ENCODE assay signal across 17 cellular contexts in genomic region chr10:93110472-93111146, GRCh38. TPM values are rescaled to one million over a fixed set of nuclear protein-coding genes. Genes with fewer than 3 reads are reported as not detected.
A peak's percentile ranks its signal among the peaks of the same experiment; 100 is the strongest.
DNase-seq lines count a peak whose midpoint lies in the region; ATAC-seq, FAIRE-seq and TF ChIP-seq lines count a peak whose summit lies in the region.
"Had no signal": no experiment of that assay in that cellular context is flagged by ENCODE, and none has a peak within 500 bp of the region (broad histone marks: within the 10 kb centered on the region; RNA-seq: fewer than 3 reads in every experiment).

No MANE protein-coding gene starts in this region.

- TF ChIP-seq POLR2A in H1 (IDR thresholded peaks at IDR 0.05; ENCODE audit: control extremely low read depth in 1 of 2, low read depth in 2 of 2, low read length in 2 of 2), result no peak
- no peak for TF ChIP-seq POLR2A in sigmoid colon (IDR thresholded peaks at IDR 0.05)

- H3K23ac ChIP-seq in H1 (ENCODE audit: insufficient read length), result no peak overlapping the region

- no peak overlapping the region for H2BK12ac ChIP-seq in H1 (ENCODE audit: low read depth, low read length)

- H3K79me1 ChIP-seq in H1 (ENCODE audit: low read depth, low read length), result no peaks in the 10 kb centered on the region

- H4K5ac ChIP-seq in H1 (ENCODE audit: insufficient read length, low read depth, low read length), result no peak overlapping the region

- H3K18ac ChIP-seq in H1 (ENCODE audit: extremely low read depth, low read length), result no peak overlapping the region

- H4K20me1 ChIP-seq in H1 (replicated peaks in 1 of 2; ENCODE audit: control insufficient read depth in 1 of 2, insufficient read depth in 2 of 2, low read length in 2 of 2), result no peaks in the 10 kb centered on the region

- H3K56ac ChIP-seq in H1 (replicated peaks; ENCODE audit: insufficient read length, low read depth, low read length), result no peak overlapping the region

- no peaks in the 10 kb centered on the region for H3K79me2 ChIP-seq in H1 (ENCODE audit: control insufficient read depth in 1 of 2, insufficient read depth in 2 of 2, low read length in 2 of 2)

- H3K36me3 ChIP-seq in H1 (ENCODE audit: control insufficient read depth in 2 of 4, insufficient read depth in 4 of 4, low read length in 3 of 4) (no peaks in the 10 kb centered on the region), sigmoid colon (no peaks in the 10 kb centered on the region)
- H3K36me3 ChIP-seq: breast epithelium had no signal

- H2BK15ac ChIP-seq in H1 (ENCODE audit: low read length), result no peak overlapping the region

- CTCF ChIA-PET in H1 (lab: Charles Lee; ENCODE audit: partially characterized antibody), result interaction anchor here (0.5 to 1.7 kb wide), 5 partner anchors 15 to 246 kb away, joined by 3 to 5 read pairs (median 4); no protein-coding TSS in a partner anchor

- ATAC-seq in GM18909 (IDR thresholded peaks at IDR 0.05; ENCODE audit: poor library complexity, unreplicated experiment) (peak; percentile 73), GM21576 (IDR thresholded peaks at IDR 0.05; ENCODE audit: unreplicated experiment) (peak; percentile 72), HG03064 (IDR thresholded peaks at IDR 0.05; ENCODE audit: low read depth, unreplicated experiment) (peak; percentile 59)
- ATAC-seq: activated CD8-positive, alpha-beta memory T cell treated with anti-CD3 and anti-CD28 coated beads, Interleukin-2, amount 10 ng/mL, durations not matched to agents 7 days and 5 days had no signal

- POLR2A ChIA-PET in H1 (lab: Charles Lee; ENCODE audit: partially characterized antibody), result interaction anchor here (1.2 to 1.4 kb wide), 2 partner anchors 8 to 162 kb away, joined by 3 read pairs; no protein-coding TSS in a partner anchor

- H3K4me1 ChIP-seq in H1 (replicated peaks in 1 of 4; ENCODE audit: control insufficient read depth in 3 of 4, insufficient read depth in 4 of 4, low read length in 3 of 4) (no peaks in the 10 kb centered on the region; a peak in 1 of 7 replicates), sigmoid colon (no peaks in the 10 kb centered on the region)
- H3K4me1 ChIP-seq: breast epithelium had no signal

- H3K9ac ChIP-seq in H1 (replicated peaks in 1 of 4; ENCODE audit: extremely low read depth in 1 of 4, low read depth in 3 of 4, low read length in 3 of 4), result no peak overlapping the region

- H3K4me3 ChIP-seq in H1 (ENCODE audit: extremely low read depth in 1 of 4, insufficient read depth in 2 of 4, low read depth in 3 of 4, low read length in 4 of 4) (no peak overlapping the region), sigmoid colon (no peak overlapping the region)
- H3K4me3 ChIP-seq: breast epithelium had no signal

- no peak overlapping the region for H3K4me2 ChIP-seq in H1 (ENCODE audit: insufficient read depth in 1 of 2, low read depth in 2 of 2, low read length in 2 of 2)

- H4K91ac ChIP-seq in H1 (replicated peaks; ENCODE audit: insufficient read length, low read length), result no peak overlapping the region

- TF ChIP-seq CTCF in H1 (IDR thresholded peaks at IDR 0.05; ENCODE audit: control extremely low read depth in 1 of 3, insufficient read depth in 1 of 3, low read depth in 1 of 3, low read length in 3 of 3) (no peak), GM13977 (IDR thresholded peaks at IDR 0.05; ENCODE audit: extremely low read depth, insufficient read depth, missing control alignments) (no peak), sigmoid colon (IDR thresholded peaks at IDR 0.05) (no peak)

- H3K4ac ChIP-seq in H1 (replicated peaks; ENCODE audit: insufficient read length, low read depth, low read length), result no peak overlapping the region

- H3K27me3 ChIP-seq in H1 (replicated peaks in 1 of 4; ENCODE audit: control insufficient read depth in 3 of 4, extremely low read depth in 1 of 4, insufficient read depth in 3 of 4, low read length in 3 of 4) (peaks cover 0 to 2% (median 0%) of the 10 kb centered on the region in 4 experiments; a peak in 2 of 7 replicates), sigmoid colon (no peaks in the 10 kb centered on the region)
- H3K27me3 ChIP-seq: breast epithelium had no signal

- WGBS in H1 (ENCODE audit: extremely low coverage in 1 of 2, insufficient coverage in 1 of 2, insufficient read length in 1 of 2, insufficient replicate concordance in 2 of 2, low coverage in 1 of 2, low lambda C conversion rate in 2 of 2, missing lambda C conversion rate in 1 of 2), 2 experiments, result 88% methylated on average over 3 of the region's 3 CpGs; no CpG with 5 or more reads in 1 of the 2 experiments
- 70 to 90% methylated on average over 3 of the region's 3 CpGs for whole genome bisulfite sequencing in sigmoid colon, 2 donors

- no peaks in the 10 kb centered on the region for H3K23me2 ChIP-seq in H1 (ENCODE audit: low read depth, low read length)

- H4K8ac ChIP-seq in H1 (ENCODE audit: extremely low read depth, insufficient read depth, low read length), result no peak overlapping the region

- no peak overlapping the region for H2BK120ac ChIP-seq in H1 (replicated peaks; ENCODE audit: low read depth, low read length)

- DNase-seq in H1 (ENCODE audit: low read depth in 1 of 2, low spot score in 2 of 2), result no peak
- no peak for DNase-seq in GM13977 (ENCODE audit: low spot score)
- DNase-seq in sigmoid colon, result no peak
- no peak for DNase-seq in anterior cingulate cortex (lab: John Stamatoyannopoulos, UW)
- no peak for DNase-seq in NCI-H1092 treated with DMSO at 0.1 percent for 48 hours (lab: John Stamatoyannopoulos, UW)
- DNase-seq: activated CD8-positive, alpha-beta memory T cell treated with anti-CD3 and anti-CD28 coated beads, Interleukin-2, amount 10 ng/mL, durations not matched to agents 7 days and 5 days; activated naive CD4-positive, alpha-beta T cell treated with anti-CD3 and anti-CD28 coated beads, Interleukin-2, amount 10 ng/mL, durations not matched to agents 7 days and 5 days; C1 segment of cervical spinal cord; foreskin fibroblast; MV-4-11; NCI-H2171 had no signal

- intact Hi-C loops in sigmoid colon (cut with DNase I), result no loop called here

- H2BK5ac ChIP-seq in H1 (ENCODE audit: low read depth, low read length), result no peak overlapping the region

- H2BK20ac ChIP-seq in H1 (ENCODE audit: low read length), result 0 out of 2 replicates have a peak overlapping the region, but pooled peaks have one; percentile 90

- H3K9me3 ChIP-seq in H1 (ENCODE audit: insufficient read depth in 2 of 2, low read depth in 1 of 2, low read length in 1 of 2) (no peaks in the 10 kb centered on the region), sigmoid colon (no peaks in the 10 kb centered on the region)
- H3K9me3 ChIP-seq: breast epithelium had no signal

- no peak overlapping the region for H2AFZ ChIP-seq in H1 (ENCODE audit: low read length)

- TF ChIP-seq EP300 in H1 (IDR thresholded peaks at IDR 0.05; ENCODE audit: borderline replicate concordance in 1 of 2, low read depth in 2 of 2, low read length in 2 of 2) (no peak), sigmoid colon (IDR thresholded peaks at IDR 0.05) (no peak)

- no peak overlapping the region for H3K27ac ChIP-seq in H1 (ENCODE audit: low read depth, low read length)
- H3K27ac ChIP-seq in sigmoid colon, result no peak overlapping the region
- H3K27ac ChIP-seq: breast epithelium had no signal

- no peak overlapping the region for H3K14ac ChIP-seq in H1 (ENCODE audit: insufficient read length)

- TF ChIP-seq RAD21 in H1 (IDR thresholded peaks at IDR 0.05 in 1 of 2, conservative IDR thresholded peaks at IDR 0.05 in 1 of 2; ENCODE audit: low read depth in 2 of 2, low read length in 2 of 2), result no peak

- H2AK5ac ChIP-seq in H1 (ENCODE audit: low read depth, low read length), result peak overlapping the region; percentile 39; the same call in 1 of the 2 replicates

- no peak for FAIRE-seq in H1 (lab: Jason Lieb, UNC)

- in situ Hi-C loops in GM13977 (cut with MboI; ENCODE audit: low pct_unique_long_range_greater_than_20kb, low sequenced_read_pairs, unreplicated experiment), result no loop called here

TF ChIP-seq in H1, 55 proteins besides CTCF, POLR2A, EP300 and RAD21:
- TF ChIP-seq JUN (IDR thresholded peaks at IDR 0.05; ENCODE audit: low read depth, low read length) (no peak), NANOG (IDR thresholded peaks at IDR 0.05; ENCODE audit: insufficient read depth, low read depth, low read length, poor library complexity, severe bottlenecking) (no peak), ZNF274 (IDR thresholded peaks at IDR 0.05; ENCODE audit: borderline replicate concordance, extremely low read depth, low read length) (no peak), RXRA (IDR thresholded peaks at IDR 0.05; ENCODE audit: insufficient read depth, low read depth, low read length) (no peak), EGR1 (IDR thresholded peaks at IDR 0.05; ENCODE audit: borderline replicate concordance, low read depth, low read length) (no peak), CTBP2 (IDR thresholded peaks at IDR 0.05; ENCODE audit: borderline replicate concordance, insufficient read depth, insufficient read length, low read length) (no peak), FOSL1 (IDR thresholded peaks at IDR 0.05; ENCODE audit: insufficient read depth, low read depth, low read length) (no peak), CBX8 (IDR thresholded peaks at IDR 0.05; ENCODE audit: borderline replicate concordance, low read depth, low read length) (no peak), CHD1 (IDR thresholded peaks at IDR 0.05; ENCODE audit: low read depth, low read length) (no peak)

RNA-seq across cellular contexts. Expression of gene CYP26A1, which starts 36.9 kb away (rescaled TPM):
- total RNA-seq in H1 (2021; fragmentation: NEBNext Ultra II Directional; extraction: Animal tissue kit (Norgen Biotek cat#: 25700)), result 5.0 and 6.2 TPM in 2 replicates
- polyA plus RNA-seq in H1 (2011; rRNA removed), result 9.1 and 23.2 TPM in 2 replicates
- polyA plus RNA-seq in H1 (2011; cell fraction: cytosol; rRNA removed), result 20.6 TPM
- 31.1 TPM for polyA plus RNA-seq in H1 (2011; cell fraction: nucleus; rRNA removed)
- polyA plus RNA-seq in H1 (2012, experiment 1 of 2), result 6.0 to 7.8 TPM (median 6.8 TPM) in 4 replicates
- 4.2 TPM for polyA plus RNA-seq in H1 (2012, experiment 2 of 2)
- polyA plus RNA-seq in H1 (2013, experiment 1 of 2), result 2.4 TPM
- polyA plus RNA-seq in H1 (2013, experiment 2 of 2), result 2.5 TPM
- 3.7 and 4.8 TPM in 2 replicates for polyA minus RNA-seq in H1 (2011; rRNA and poly(A)+ RNA removed)
- 5.5 TPM for polyA minus RNA-seq in H1 (2011; cell fraction: cytosol; rRNA and poly(A)+ RNA removed)
- polyA minus RNA-seq in H1 (2011; cell fraction: nucleus; rRNA and poly(A)+ RNA removed), result 6.6 TPM
- total RNA-seq in sigmoid colon, result not detected
- not detected for polyA plus RNA-seq in sigmoid colon
- total RNA-seq: activated CD8-positive, alpha-beta memory T cell treated with anti-CD3 and anti-CD28 coated beads, Interleukin-2, amount 10 ng/mL, durations not matched to agents 7 days and 5 days; mesenteric fat pad had no signal

RNA-seq across cellular contexts. Expression of gene CYP26C1, which starts 50.0 kb away (rescaled TPM):
- 0.21 and 0.28 TPM in 2 replicates for total RNA-seq in H1 (2021; fragmentation: NEBNext Ultra II Directional; extraction: Animal tissue kit (Norgen Biotek cat#: 25700))
- polyA plus RNA-seq in H1 (2011; rRNA removed), result 0.12 and 0.93 TPM in 2 replicates
- 0.79 TPM for polyA plus RNA-seq in H1 (2011; cell fraction: cytosol; rRNA removed)
- polyA plus RNA-seq in H1 (2011; cell fraction: nucleus; rRNA removed), result 3.0 TPM
- polyA plus RNA-seq in H1 (2012, experiment 1 of 2), result 0.12 to 0.21 TPM (median 0.20 TPM) in 3 of 4 replicates, not detected in the other
- not detected for polyA plus RNA-seq in H1 (2012, experiment 2 of 2)
- polyA plus RNA-seq in H1 (2013, experiment 1 of 2), result 0.04 TPM
- polyA plus RNA-seq in H1 (2013, experiment 2 of 2), result 0.06 TPM
- polyA minus RNA-seq in H1 (2011; rRNA and poly(A)+ RNA removed), result 0.07 and 0.22 TPM in 2 replicates
- 1.1 TPM for polyA minus RNA-seq in H1 (2011; cell fraction: cytosol; rRNA and poly(A)+ RNA removed)
- 2.2 TPM for polyA minus RNA-seq in H1 (2011; cell fraction: nucleus; rRNA and poly(A)+ RNA removed)
- total RNA-seq in sigmoid colon, result under 1 TPM in 1 of 4 donors, not detected in 3; 0.14 TPM
- under 1 TPM in 1 of 3 donors, not detected in 2; 0.03 TPM for polyA plus RNA-seq in sigmoid colon
- total RNA-seq: skeletal muscle tissue had no signal
